In the genomic region with DNA sequence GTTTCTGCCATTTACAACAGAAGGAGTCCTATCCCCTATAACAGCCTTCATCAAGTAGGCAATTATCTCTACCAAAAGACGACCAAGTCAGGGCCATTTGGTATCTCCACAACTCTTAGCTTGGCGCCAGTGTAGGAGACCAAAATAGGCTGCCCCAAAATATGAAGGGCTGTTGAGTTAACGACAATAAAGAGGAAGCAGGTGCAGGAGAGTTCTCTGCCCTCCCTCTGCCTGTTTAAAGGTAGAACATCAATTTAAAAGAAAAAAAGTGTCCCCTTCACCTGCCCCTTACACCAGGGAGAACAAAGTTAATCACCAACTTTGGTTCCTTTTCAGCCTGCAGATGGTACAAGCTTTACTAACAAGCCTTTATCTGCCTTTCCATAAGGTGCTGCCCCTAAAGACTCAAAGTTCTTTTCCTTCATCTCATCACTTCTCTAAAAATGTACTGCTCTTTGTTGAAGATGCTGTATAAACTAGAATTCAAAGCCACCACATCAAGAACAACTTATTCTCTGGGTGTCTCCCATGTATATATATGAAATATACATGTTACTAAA, we compare ENCODE assay signal across 22 cellular contexts. TPM values are rescaled to one million over a fixed set of nuclear protein-coding genes. Genes with fewer than 3 reads are reported as not detected.
DNase-seq lines count a peak whose midpoint lies in the region; ATAC-seq and TF ChIP-seq lines count a peak whose summit lies in the region.
"Had no signal": no experiment of that assay in that cellular context is flagged by ENCODE, and none has a peak within 500 bp of the region (broad histone marks: within the 10 kb centered on the region; RNA-seq: fewer than 3 reads in every experiment).

No MANE protein-coding gene starts in this region.

- no peak for TF ChIP-seq CTCF in stomach (IDR thresholded peaks at IDR 0.05)

- WGBS in stomach, 5 donors, result 65 to 82% (median 70%) methylated on average over 3 of the region's 3 CpGs

- peaks cover 0 to 47% (median 26%) of the 10 kb centered on the region in 10 experiments; a peak in 15 of 20 replicates for H3K4me1 ChIP-seq in BLaER1 treated with 17β-estradiol and CSF1 and Interleukin-3, amounts not matched to agents 10 nM and 100 nM
- no peaks in the 10 kb centered on the region for H3K4me1 ChIP-seq in stomach
- H3K4me1 ChIP-seq: esophagus squamous epithelium, lower lobe of right lung, psoas muscle had no signal

- peak; percentile 44 for ATAC-seq in GM19023 (IDR thresholded peaks at IDR 0.05; ENCODE audit: unreplicated experiment)
- ATAC-seq in HG02852 (IDR thresholded peaks at IDR 0.05; ENCODE audit: unreplicated experiment), result peak; percentile 46
- no peak for ATAC-seq in T-cell (replicated peaks in 1 of 4)
- ATAC-seq: activated T-helper 17 cell treated with anti-CD3 and anti-CD28 coated beads, Interleukin-2, amount 50 U/mL, for 72 hours; effector memory CD8-positive, alpha-beta T cell; lower lobe of right lung; psoas muscle; stimulated activated effector memory CD8-positive, alpha-beta T cell treated with anti-CD3 and anti-CD28 coated beads, Interleukin-12 subunit alpha, Interleukin-12 subunit beta, amount 100 ng/mL, for 72 hours had no signal

- H3K27me3 Mint-ChIP-seq in T-cell, result peaks cover 4 to 10% of the 10 kb centered on the region in 2 donors

- CTCF ChIA-PET in T-cell (lab: Charles Lee), result no interaction called here

- no peaks in the 10 kb centered on the region for H3K27me3 ChIP-seq in BLaER1 treated with 17β-estradiol and CSF1 and Interleukin-3, amounts not matched to agents 10 nM and 100 nM
- H3K27me3 ChIP-seq in stomach, result no peaks in the 10 kb centered on the region
- H3K27me3 ChIP-seq: esophagus squamous epithelium had no signal

- 0 out of 22 replicates have a peak, but pooled peaks cover 0 to 3% (median 0%) of the 10 kb centered on the region in 11 experiments for H3K9me3 ChIP-seq in BLaER1 treated with 17β-estradiol and CSF1 and Interleukin-3, amounts not matched to agents 10 nM and 100 nM (replicated peaks in 1 of 11)
- no peaks in the 10 kb centered on the region for H3K9me3 ChIP-seq in stomach
- H3K9me3 ChIP-seq: esophagus squamous epithelium, lower lobe of right lung, psoas muscle had no signal

- H3K36me3 Mint-ChIP-seq in T-cell, result no peaks in the 10 kb centered on the region
- H3K36me3 Mint-ChIP-seq: stimulated activated effector memory CD8-positive, alpha-beta T cell treated with anti-CD3 and anti-CD28 coated beads, Interleukin-12 subunit alpha, Interleukin-12 subunit beta, amount 100 ng/mL, for 72 hours had no signal

- no peaks in the 10 kb centered on the region for H3K36me3 ChIP-seq in BLaER1 treated with 17β-estradiol and CSF1 and Interleukin-3, amounts not matched to agents 10 nM and 100 nM
- no peaks in the 10 kb centered on the region for H3K36me3 ChIP-seq in stomach
- H3K36me3 ChIP-seq: esophagus squamous epithelium, lower lobe of right lung had no signal

- no peak overlapping the region for H3K27ac Mint-ChIP-seq in T-cell
- H3K27ac Mint-ChIP-seq: activated CD4-positive, alpha-beta T cell treated with anti-CD3 and anti-CD28 coated beads, Interleukin-2, amount 10 ng/mL, durations not matched to agents 24 days and 14 days; activated T-helper 17 cell treated with anti-CD3 and anti-CD28 coated beads, Interleukin-2, amount 50 U/mL, for 72 hours; CD4-positive, alpha-beta T cell; effector memory CD8-positive, alpha-beta T cell; stimulated activated effector memory CD8-positive, alpha-beta T cell treated with anti-CD3 and anti-CD28 coated beads, Interleukin-12 subunit alpha, Interleukin-12 subunit beta, amount 100 ng/mL, for 72 hours had no signal

- H3K9ac ChIP-seq in BLaER1 treated with 17β-estradiol and CSF1 and Interleukin-3, amounts not matched to agents 10 nM and 100 nM, result no peak overlapping the region

- no peak overlapping the region for H3K27ac ChIP-seq in BLaER1 treated with 17β-estradiol and CSF1 and Interleukin-3, amounts not matched to agents 10 nM and 100 nM
- H3K27ac ChIP-seq in stomach, result no peak overlapping the region
- H3K27ac ChIP-seq: esophagus squamous epithelium, lower lobe of right lung, psoas muscle had no signal

- peak; percentile 16 for DNase-seq in NCI-H69 (lab: John Stamatoyannopoulos, UW)
- DNase-seq in stomach, result no peak
- no peak for DNase-seq in LoVo (ENCODE audit: low spot score)
- DNase-seq in DMS 273 (lab: John Stamatoyannopoulos, UW; ENCODE audit: unreplicated experiment), result no peak
- DNase-seq in T-cell, result no peak
- DNase-seq: activated CD4-positive, alpha-beta T cell treated with anti-CD3 and anti-CD28 coated beads, Interleukin-2, amount 10 ng/mL, durations not matched to agents 24 days and 14 days; CD4-positive, alpha-beta T cell; DMS53; effector memory CD8-positive, alpha-beta T cell; esophagus squamous epithelium; Kasumi-1; kidney; lower lobe of right lung; NCI-H146; NCI-H2227 treated with DMSO at 0.1 percent for 48 hours; psoas muscle; Right ventricle myocardium superior had no signal

- intact Hi-C loops in stomach (cut with DNase I; ENCODE audit: low total_unique reads), result no loop called here

- no peak for TF ChIP-seq POLR2A in stomach (IDR thresholded peaks at IDR 0.05)

- 0 out of 20 replicates have a peak overlapping the region, but pooled peaks of 1 of the 10 experiments have one; percentile 23 for H3K4me3 ChIP-seq in BLaER1 treated with 17β-estradiol and CSF1 and Interleukin-3, amounts not matched to agents 10 nM and 100 nM
- no peak overlapping the region for H3K4me3 ChIP-seq in stomach
- H3K4me3 ChIP-seq: esophagus squamous epithelium, lower lobe of right lung, psoas muscle had no signal

- peaks cover 0 to 4% (median 3%) of the 10 kb centered on the region in 3 donors for H3K4me1 Mint-ChIP-seq in T-cell
- H3K4me1 Mint-ChIP-seq: activated T-helper 17 cell treated with anti-CD3 and anti-CD28 coated beads, Interleukin-2, amount 50 U/mL, for 72 hours; stimulated activated effector memory CD8-positive, alpha-beta T cell treated with anti-CD3 and anti-CD28 coated beads, Interleukin-12 subunit alpha, Interleukin-12 subunit beta, amount 100 ng/mL, for 72 hours had no signal

- no peak overlapping the region for H3K4me3 Mint-ChIP-seq in T-cell
- H3K4me3 Mint-ChIP-seq: activated CD4-positive, alpha-beta T cell treated with anti-CD3 and anti-CD28 coated beads, Interleukin-2, amount 10 ng/mL, durations not matched to agents 24 days and 14 days; activated T-helper 17 cell treated with anti-CD3 and anti-CD28 coated beads, Interleukin-2, amount 50 U/mL, for 72 hours; CD4-positive, alpha-beta T cell; effector memory CD8-positive, alpha-beta T cell; stimulated activated effector memory CD8-positive, alpha-beta T cell treated with anti-CD3 and anti-CD28 coated beads, Interleukin-12 subunit alpha, Interleukin-12 subunit beta, amount 100 ng/mL, for 72 hours had no signal

- POLR2A ChIA-PET in T-cell (lab: Charles Lee), result no interaction called here

- H3K9me3 Mint-ChIP-seq in T-cell, result no peaks in the 10 kb centered on the region
- H3K9me3 Mint-ChIP-seq: activated T-helper 17 cell treated with anti-CD3 and anti-CD28 coated beads, Interleukin-2, amount 50 U/mL, for 72 hours; CD4-positive, alpha-beta T cell; effector memory CD8-positive, alpha-beta T cell; stimulated activated effector memory CD8-positive, alpha-beta T cell treated with anti-CD3 and anti-CD28 coated beads, Interleukin-12 subunit alpha, Interleukin-12 subunit beta, amount 100 ng/mL, for 72 hours had no signal

- H3K4me2 ChIP-seq in BLaER1 treated with 17β-estradiol and CSF1 and Interleukin-3, amounts not matched to agents 10 nM and 100 nM, result peak overlapping the region in 8 of 11 experiments; percentile 28 to 82 (median 74); a peak in 15 of 22 replicates

- H4K20me1 ChIP-seq in BLaER1 treated with 17β-estradiol and CSF1 and Interleukin-3, amounts not matched to agents 10 nM and 100 nM, result no peaks in the 10 kb centered on the region

- no peak for TF ChIP-seq EP300 in stomach (IDR thresholded peaks at IDR 0.05)

RNA-seq across cellular contexts. Expression of gene PPP1R2B, which starts 33.3 kb away (rescaled TPM):
- total RNA-seq in stomach (not detected), T-cell (under 1 TPM in 3 of 5 donors, not detected in 2; 0.13 to 0.68 (median 0.53) TPM)
- not detected for polyA plus RNA-seq in stomach
- total RNA-seq: kidney, lower lobe of right lung, Right ventricle myocardium superior had no signal

Comparison
In these comparisons a context has a peak if more than half of its experiments do, and no peak if none do; other contexts are left out.
1. ATAC-seq: peak in GM19023 (single experiment) and HG02852 (single experiment); none in T-cell (0 of 4).